Comparison of ENCODE assay signal across 9 cellular contexts in genomic region chr12:51954465-51955361, GRCh38. TPM values are rescaled to one million over a fixed set of nuclear protein-coding genes. Genes with fewer than 3 reads are reported as not detected.
DNase-seq lines count a peak whose midpoint lies in the region; TF ChIP-seq lines count a peak whose summit lies in the region.
"Had no signal": no experiment of that assay in that cellular context is flagged by ENCODE, and none has a peak within 500 bp of the region (broad histone marks: within the 10 kb centered on the region; RNA-seq: fewer than 3 reads in every experiment).

No MANE protein-coding gene starts in this region.

- H3K36me3 ChIP-seq in CD4-positive, alpha-beta memory T cell (ENCODE audit: insufficient read depth, low read length), result no peaks in the 10 kb centered on the region
- H3K36me3 ChIP-seq in parathyroid adenoma (ENCODE audit: control insufficient read depth, insufficient read depth, low read length), result no peaks in the 10 kb centered on the region
- H3K36me3 ChIP-seq in SJCRH30, result 0 out of 2 replicates have a peak, but pooled peaks cover 4% of the 10 kb centered on the region

- intact Hi-C loops in CD4-positive, alpha-beta memory T cell (cut with micrococcal nuclease), result loop anchor here (5.0 kb wide), 1 partner anchor 1672 kb away; the partner anchor contains the start of gene LIMA1

- no peak for DNase-seq in CD4-positive, alpha-beta memory T cell
- DNase-seq in NCI-H526 treated with DMSO at 0.1 percent for 48 hours (lab: John Stamatoyannopoulos, UW) (peak; percentile 35), epithelial cell of prostate (ENCODE audit: low read depth, low spot score) (peak; percentile 75), SJCRH30 (no peak), NCI-H2171 treated with DMSO at 0.1 percent for 48 hours (lab: John Stamatoyannopoulos, UW) (no peak)
- no peak for DNase-seq in activated CD4-positive, CD25-positive, alpha-beta regulatory T cell treated with anti-CD3 and anti-CD28 coated beads, Interleukin-2, amount 50 U/mL, for 72 hours
- no peak for DNase-seq in NK-92 treated with Interleukin-12 subunit alpha and Interleukin-12 subunit beta, amount 100 ng/mL, for 24 hours (lab: John Stamatoyannopoulos, UW)
- DNase-seq: immature natural killer cell had no signal

- peak overlapping the region in 6 of 7 donors; percentile 4 to 80 (median 34) for H3K27ac Mint-ChIP-seq in CD4-positive, alpha-beta memory T cell

- peaks cover 30% of the 10 kb centered on the region for H3K4me1 ChIP-seq in CD4-positive, alpha-beta memory T cell (ENCODE audit: insufficient read depth, low read length)
- H3K4me1 ChIP-seq in parathyroid adenoma (peaks cover 39% of the 10 kb centered on the region), SJCRH30 (0 out of 2 replicates have a peak, but pooled peaks cover 5% of the 10 kb centered on the region)

- H3K27me3 ChIP-seq in CD4-positive, alpha-beta memory T cell (ENCODE audit: insufficient read depth, low read length), result no peaks in the 10 kb centered on the region
- H3K27me3 ChIP-seq in parathyroid adenoma (ENCODE audit: control insufficient read depth, insufficient read depth, low read length), result no peaks in the 10 kb centered on the region
- H3K27me3 ChIP-seq in SJCRH30, result no peaks in the 10 kb centered on the region

- no peak overlapping the region for H3K4me3 Mint-ChIP-seq in CD4-positive, alpha-beta memory T cell
- H3K4me3 Mint-ChIP-seq: immature natural killer cell had no signal

- H3K79me2 ChIP-seq in parathyroid adenoma, result peaks cover 65% of the 10 kb centered on the region

- no peak overlapping the region for H3K9ac ChIP-seq in parathyroid adenoma

- H3K4me3 ChIP-seq in CD4-positive, alpha-beta memory T cell (ENCODE audit: low read length in 2 of 2), result no peak overlapping the region
- H3K4me3 ChIP-seq in parathyroid adenoma (ENCODE audit: low read depth, low read length) (no peak overlapping the region), SJCRH30 (no peak overlapping the region)

- H3K27me3 Mint-ChIP-seq in CD4-positive, alpha-beta memory T cell, result no peaks in the 10 kb centered on the region

- CTCF ChIA-PET in CD4-positive, alpha-beta memory T cell (lab: Charles Lee; ENCODE audit: partially characterized antibody), result interaction anchor here (1.2 to 3.4 kb wide), 2 partner anchors 16 to 71 kb away, joined by 4 to 10 read pairs; no protein-coding TSS in a partner anchor

- H3K9me3 ChIP-seq in CD4-positive, alpha-beta memory T cell (ENCODE audit: control insufficient read depth in 1 of 2, low read length in 2 of 2), result no peaks in the 10 kb centered on the region
- H3K9me3 ChIP-seq in parathyroid adenoma (ENCODE audit: control insufficient read depth, low read length), result no peaks in the 10 kb centered on the region
- no peaks in the 10 kb centered on the region for H3K9me3 ChIP-seq in SJCRH30 (replicated peaks)

- peak overlapping the region; percentile 91 for H3K4me2 ChIP-seq in parathyroid adenoma (ENCODE audit: low read length)

- peaks cover 7 to 9% of the 10 kb centered on the region in 2 donors for H3K36me3 Mint-ChIP-seq in CD4-positive, alpha-beta memory T cell

- no peak for TF ChIP-seq CTCF in parathyroid adenoma (IDR thresholded peaks at IDR 0.05)

- POLR2A ChIA-PET in CD4-positive, alpha-beta memory T cell (lab: Charles Lee; ENCODE audit: partially characterized antibody), result interaction anchor here (0.6 kb wide), 1 partner anchor 17 kb away, joined by 3 read pairs; no protein-coding TSS in a partner anchor

- H3K4me1 Mint-ChIP-seq in CD4-positive, alpha-beta memory T cell, result peaks cover 40 to 60% (median 50%) of the 10 kb centered on the region in 4 donors

- no peak overlapping the region for H3K27ac ChIP-seq in CD4-positive, alpha-beta memory T cell (ENCODE audit: low read depth, low read length)
- H3K27ac ChIP-seq in epithelial cell of prostate (peak overlapping the region; percentile 40), parathyroid adenoma (peak overlapping the region; percentile 94), SJCRH30 (no peak overlapping the region)

- H2AFZ ChIP-seq in parathyroid adenoma, result no peak overlapping the region

- no peaks in the 10 kb centered on the region for H3K9me3 Mint-ChIP-seq in CD4-positive, alpha-beta memory T cell
- H3K9me3 Mint-ChIP-seq: immature natural killer cell had no signal

RNA-seq across cellular contexts. Expression of gene ACVR1B, which starts 3.2 kb away (rescaled TPM):
- total RNA-seq in CD4-positive, alpha-beta memory T cell, result 10 to 100 TPM; 10.8 to 12.6 TPM
- 1 to 10 TPM in 1 of 2 donors, under 1 TPM in 1; 0.42 to 2.5 TPM for polyA plus RNA-seq in CD4-positive, alpha-beta memory T cell
- 19.8 and 22.4 TPM in 2 replicates for total RNA-seq in SJCRH30 (2014; rRNA removed; shearing (Covaris generic))

RNA-seq across cellular contexts. Expression of gene ACVRL1, which starts 47.4 kb away (rescaled TPM):
- under 1 TPM; 0.15 to 0.83 TPM for total RNA-seq in CD4-positive, alpha-beta memory T cell
- polyA plus RNA-seq in CD4-positive, alpha-beta memory T cell, result not detected
- total RNA-seq in SJCRH30 (2014; rRNA removed; shearing (Covaris generic)), result 0.33 and 0.36 TPM in 2 replicates

RNA-seq across cellular contexts. Expression of gene TAMALIN, which starts 52.0 kb away (rescaled TPM):
- total RNA-seq in CD4-positive, alpha-beta memory T cell, result 10 to 100 TPM; 30.5 to 31.7 TPM
- polyA plus RNA-seq in CD4-positive, alpha-beta memory T cell, result 1 to 10 TPM; 1.2 to 5.3 TPM
- 3.3 and 4.5 TPM in 2 replicates for total RNA-seq in SJCRH30 (2014; rRNA removed; shearing (Covaris generic))

Comparison
In these comparisons a context has a peak if more than half of its experiments do, and no peak if none do; other contexts are left out.
1. DNase-seq: peak in NCI-H526 treated with DMSO at 0.1 percent for 48 hours (single experiment) and epithelial cell of prostate (single experiment); none in CD4-positive, alpha-beta memory T cell (0 of 5), activated CD4-positive, CD25-positive, alpha-beta regulatory T cell treated with anti-CD3 and anti-CD28 coated beads, Interleukin-2, amount 50 U/mL, for 72 hours (single experiment), SJCRH30 (0 of 2), NK-92 treated with Interleukin-12 subunit alpha and Interleukin-12 subunit beta, amount 100 ng/mL, for 24 hours (single experiment) and NCI-H2171 treated with DMSO at 0.1 percent for 48 hours (single experiment).
2. H3K27ac ChIP-seq: peak in epithelial cell of prostate (single experiment) and parathyroid adenoma (single experiment); none in CD4-positive, alpha-beta memory T cell (single experiment) and SJCRH30 (single experiment).